ENCODE assay signal across 10 cellular contexts in the genomic region with DNA sequence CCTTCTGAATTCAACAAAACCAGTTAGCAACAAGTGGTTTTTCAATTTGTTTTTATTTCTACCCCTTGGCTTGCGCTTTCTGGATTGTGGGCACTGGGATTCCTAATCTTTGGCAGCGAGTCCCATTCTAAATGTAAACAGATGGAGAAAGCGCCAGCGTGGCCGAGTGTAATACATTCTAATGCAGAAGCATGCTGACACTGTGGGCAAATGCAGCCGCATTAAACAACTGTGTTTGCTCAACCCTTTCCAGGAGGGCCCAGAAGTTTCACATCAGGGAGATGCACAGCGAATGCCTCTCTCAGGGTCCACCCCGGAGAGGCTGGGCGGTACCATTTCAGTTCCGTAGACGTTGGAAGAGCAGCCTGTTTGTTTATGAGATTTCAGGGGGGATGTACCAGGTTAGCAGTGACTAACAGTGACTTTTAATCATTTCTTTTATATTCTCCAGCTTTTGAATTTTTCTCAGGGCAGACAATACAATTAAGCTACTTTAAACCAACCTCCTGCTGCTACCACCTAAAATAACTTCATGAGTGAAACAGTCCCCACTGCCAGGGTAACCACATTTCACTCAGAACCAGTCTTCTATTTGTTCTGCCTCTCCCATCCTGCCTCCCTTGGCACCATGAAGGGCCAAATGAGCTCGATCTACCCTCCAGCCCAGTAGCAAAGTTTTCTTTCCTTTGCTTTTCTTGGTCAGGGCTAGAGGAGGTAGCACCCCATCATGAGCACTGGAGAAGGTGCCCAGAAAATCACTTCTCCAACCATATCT.
DNase-seq lines count a peak whose midpoint lies in the region; ATAC-seq, FAIRE-seq and TF ChIP-seq lines count a peak whose summit lies in the region.
"Had no signal": no experiment of that assay in that cellular context is flagged by ENCODE, and none has a peak within 500 bp of the region (broad histone marks: within the 10 kb centered on the region; RNA-seq: fewer than 3 reads in every experiment).

No MANE protein-coding gene starts in this region.

- 29 to 31% methylated on average over 12 of the region's 12 CpGs for WGBS in pancreas, 2 donors

- H3K4me3 ChIP-seq in MG63, result peak overlapping the region; percentile 22
- no peak overlapping the region for H3K4me3 ChIP-seq in choroid plexus epithelial cell (ENCODE audit: low read depth, low read length)
- H3K4me3 ChIP-seq in pancreas, result no peak overlapping the region

- DNase-seq in DMS 273 (lab: John Stamatoyannopoulos, UW; ENCODE audit: unreplicated experiment), result peak; percentile 76
- DNase-seq in MG63, result peak; percentile 95
- DNase-seq in choroid plexus epithelial cell (ENCODE audit: low read depth), result peak; percentile 94
- DNase-seq in pancreas, result no peak
- DNase-seq in activated effector memory CD4-positive, alpha-beta T cell treated with anti-CD3 and anti-CD28 coated beads, Interleukin-2, amount 50 U/mL, for 16 hours, result no peak
- no peak for DNase-seq in NCI-H446 treated with DMSO at 0.1 percent for 48 hours (lab: John Stamatoyannopoulos, UW)
- no peak for DNase-seq in iPS-NIHi7 (ENCODE audit: extremely low spot score)
- DNase-seq: left colon, small intestine had no signal

- H3K36me3 ChIP-seq in MG63 (no peaks in the 10 kb centered on the region), pancreas (no peaks in the 10 kb centered on the region)

- H3K27me3 ChIP-seq in MG63 (no peaks in the 10 kb centered on the region), pancreas (no peaks in the 10 kb centered on the region)

- ATAC-seq in pancreas, result peak in 3 of 4 donors; percentile 48 to 61 (median 61)
- no peak for ATAC-seq in HG03139 (IDR thresholded peaks at IDR 0.05; ENCODE audit: unreplicated experiment)
- ATAC-seq: left colon had no signal

- TF ChIP-seq CTCF in choroid plexus epithelial cell (conservative IDR thresholded peaks at IDR 0.05; ENCODE audit: low read depth, low read length) (no peak), pancreas (IDR thresholded peaks at IDR 0.05) (no peak)

- H3K9me3 ChIP-seq in MG63 (no peaks in the 10 kb centered on the region), pancreas (no peaks in the 10 kb centered on the region)

- no peaks in the 10 kb centered on the region for H3K4me1 ChIP-seq in pancreas

- intact Hi-C loops in pancreas (cut with DNase I), result no loop called here

- H3K27ac ChIP-seq in pancreas, result no peak overlapping the region

- FAIRE-seq in pancreas (lab: Jason Lieb, UNC), result no peak
- FAIRE-seq: small intestine had no signal

Comparison
In these comparisons a context has a peak if more than half of its experiments do, and no peak if none do; other contexts are left out.
1. DNase-seq: peak in DMS 273 (single experiment), MG63 (single experiment) and choroid plexus epithelial cell (single experiment); none in pancreas (0 of 6), activated effector memory CD4-positive, alpha-beta T cell treated with anti-CD3 and anti-CD28 coated beads, Interleukin-2, amount 50 U/mL, for 16 hours (single experiment), NCI-H446 treated with DMSO at 0.1 percent for 48 hours (single experiment) and iPS-NIHi7 (single experiment).